In the genomic region with DNA sequence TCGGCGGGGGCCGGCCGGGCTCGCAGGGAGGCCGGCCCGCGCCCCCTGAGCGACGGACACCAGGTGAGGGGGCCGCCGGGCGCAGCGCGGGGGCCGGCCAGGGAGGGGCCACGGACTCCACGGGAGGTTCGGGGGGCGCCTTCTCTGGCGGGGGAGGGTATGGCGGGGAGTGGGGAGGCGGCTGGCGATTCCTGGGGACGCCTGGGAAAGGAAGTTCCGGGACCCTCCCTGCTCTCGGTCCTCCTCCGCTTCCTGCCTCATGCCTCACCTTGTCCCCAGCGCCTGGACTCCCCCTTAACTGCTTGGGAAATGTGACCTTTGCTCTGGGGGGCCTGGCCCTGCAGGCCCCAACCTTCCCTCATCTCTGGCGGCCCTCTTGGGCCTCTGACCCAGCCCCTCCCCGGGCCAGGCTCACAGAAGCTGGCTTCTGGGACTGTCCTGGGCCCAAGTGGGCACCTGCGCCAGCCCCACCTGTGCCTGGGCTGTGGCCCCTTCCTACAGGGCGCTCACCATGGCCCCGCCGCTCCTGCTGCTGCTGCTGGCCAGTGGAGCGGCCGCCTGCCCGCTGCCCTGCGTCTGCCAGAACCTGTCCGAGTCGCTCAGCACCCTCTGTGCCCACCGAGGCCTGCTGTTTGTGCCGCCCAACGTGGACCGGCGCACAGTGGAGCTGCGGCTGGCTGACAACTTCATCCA, we compare ENCODE assay signal across 9 cellular contexts. TPM values are rescaled to one million over a fixed set of nuclear protein-coding genes. Genes with fewer than 3 reads are reported as not detected.
A peak's percentile ranks its signal among the peaks of the same experiment; 100 is the strongest.
DNase-seq lines count a peak whose midpoint lies in the region; ATAC-seq and TF ChIP-seq lines count a peak whose summit lies in the region.
"Had no signal": no experiment of that assay in that cellular context is flagged by ENCODE, and none has a peak within 500 bp of the region (broad histone marks: within the 10 kb centered on the region; RNA-seq: fewer than 3 reads in every experiment).

No MANE protein-coding gene starts in this region.

- H3K36me3 Mint-ChIP-seq in HFFc6 (ENCODE audit: low read depth), result no peaks in the 10 kb centered on the region
- H3K36me3 Mint-ChIP-seq in activated naive CD8-positive, alpha-beta T cell treated with anti-CD3 and anti-CD28 coated beads for 36 hours, result peaks cover 2% of the 10 kb centered on the region

- H3K4me1 Mint-ChIP-seq in HFFc6 (ENCODE audit: low read depth), result peaks cover 7% of the 10 kb centered on the region
- H3K4me1 Mint-ChIP-seq in activated naive CD8-positive, alpha-beta T cell treated with anti-CD3 and anti-CD28 coated beads for 36 hours, result peaks cover 2% of the 10 kb centered on the region

- H3K9me3 ChIP-seq in BLaER1 treated with 17β-estradiol and CSF1 and Interleukin-3, amounts not matched to agents 10 nM and 100 nM (replicated peaks in 1 of 11), result no peaks in the 10 kb centered on the region
- no peaks in the 10 kb centered on the region for H3K9me3 ChIP-seq in right lobe of liver
- H3K9me3 ChIP-seq in aorta (ENCODE audit: control insufficient read depth, low read length), result no peaks in the 10 kb centered on the region

- H3K9ac ChIP-seq in BLaER1 treated with 17β-estradiol and CSF1 and Interleukin-3, amounts not matched to agents 10 nM and 100 nM, result peak overlapping the region; percentile 89 to 100 (median 98)
- H3K9ac ChIP-seq: parathyroid adenoma had no signal

- no peak for DNase-seq in HFFc6
- DNase-seq in activated naive CD8-positive, alpha-beta T cell treated with anti-CD3 and anti-CD28 coated beads for 36 hours, result no peak
- DNase-seq in right lobe of liver, result peak in 2 of 3 donors; percentile 27 to 55
- DNase-seq in aorta, result no peak
- DNase-seq in NK-92 treated with Interleukin-12 subunit alpha and Interleukin-12 subunit beta, amount 100 ng/mL, for 24 hours (lab: John Stamatoyannopoulos, UW), result no peak
- DNase-seq in SKM-1 treated with dmso at 0.1 percent for 144 hours (lab: John Stamatoyannopoulos, UW; ENCODE audit: unreplicated experiment), result no peak

- H3K4me2 ChIP-seq in BLaER1 treated with 17β-estradiol and CSF1 and Interleukin-3, amounts not matched to agents 10 nM and 100 nM, result peak overlapping the region; percentile 86 to 100 (median 98)

- H3K27ac Mint-ChIP-seq in HFFc6, result peak overlapping the region; percentile 69
- peak overlapping the region; percentile 82 for H3K27ac Mint-ChIP-seq in activated naive CD8-positive, alpha-beta T cell treated with anti-CD3 and anti-CD28 coated beads for 36 hours

- peaks cover 16 to 46% (median 38%) of the 10 kb centered on the region in 11 experiments; a peak in 21 of 22 replicates for H3K36me3 ChIP-seq in BLaER1 treated with 17β-estradiol and CSF1 and Interleukin-3, amounts not matched to agents 10 nM and 100 nM
- H3K36me3 ChIP-seq in right lobe of liver, result peaks cover 0 to 25% (median 6%) of the 10 kb centered on the region in 4 donors
- H3K36me3 ChIP-seq in aorta (ENCODE audit: control insufficient read depth in 1 of 2, insufficient read depth in 2 of 2, low read length in 1 of 2), result no peaks in the 10 kb centered on the region

- H3K27me3 ChIP-seq in BLaER1 treated with 17β-estradiol and CSF1 and Interleukin-3, amounts not matched to agents 10 nM and 100 nM, result no peaks in the 10 kb centered on the region
- H3K27me3 ChIP-seq in right lobe of liver (no peaks in the 10 kb centered on the region), aorta (ENCODE audit: control insufficient read depth in 1 of 2, insufficient read depth in 2 of 2, low read length in 1 of 2) (no peaks in the 10 kb centered on the region)

- peak overlapping the region; percentile 87 for H3K4me3 Mint-ChIP-seq in HFFc6
- H3K4me3 Mint-ChIP-seq in activated naive CD8-positive, alpha-beta T cell treated with anti-CD3 and anti-CD28 coated beads for 36 hours, result peak overlapping the region; percentile 83

- TF ChIP-seq CTCF in HFFc6 (IDR thresholded peaks at IDR 0.05) (no peak), right lobe of liver (IDR thresholded peaks at IDR 0.05) (no peak)

- peaks cover 59 to 84% (median 74%) of the 10 kb centered on the region in 10 experiments for H3K4me1 ChIP-seq in BLaER1 treated with 17β-estradiol and CSF1 and Interleukin-3, amounts not matched to agents 10 nM and 100 nM
- peaks cover 0 to 9% (median 0%) of the 10 kb centered on the region in 4 donors for H3K4me1 ChIP-seq in right lobe of liver
- H3K4me1 ChIP-seq in aorta (ENCODE audit: control insufficient read depth in 1 of 2, insufficient read depth in 2 of 2, low read length in 2 of 2), result no peaks in the 10 kb centered on the region
- H3K4me1 ChIP-seq: parathyroid adenoma had no signal

- WGBS in right lobe of liver (ENCODE audit: insufficient coverage, low coverage, low lambda C conversion rate, missing lambda C conversion rate), result no CpG with 5 or more reads among the region's 47 CpGs
- WGBS in aorta, 2 donors, result 47 to 72% methylated on average over 24 to 47 of the region's 47 CpGs

- intact Hi-C loops in right lobe of liver (cut with DNase I) (loop anchor here in 1 of 2 donors (10.0 kb wide), 1 partner anchor 87 kb away; no protein-coding TSS in a partner anchor), aorta (cut with DNase I) (no loop called here)

- H3K4me3 ChIP-seq in BLaER1 treated with 17β-estradiol and CSF1 and Interleukin-3, amounts not matched to agents 10 nM and 100 nM, result peak overlapping the region; percentile 80 to 98 (median 91)
- H3K4me3 ChIP-seq in right lobe of liver, result peak overlapping the region in 1 of 3 donors; percentile 54
- peak overlapping the region; percentile 42 to 61 for H3K4me3 ChIP-seq in aorta (ENCODE audit: low read length in 2 of 2)

- H3K27ac ChIP-seq in BLaER1 treated with 17β-estradiol and CSF1 and Interleukin-3, amounts not matched to agents 10 nM and 100 nM, result peak overlapping the region; percentile 65 to 100 (median 99)
- no peak overlapping the region for H3K27ac ChIP-seq in right lobe of liver
- no peak overlapping the region for H3K27ac ChIP-seq in aorta (ENCODE audit: low read depth in 1 of 2, low read length in 2 of 2)
- H3K27ac ChIP-seq: parathyroid adenoma had no signal

- H4K20me1 ChIP-seq in BLaER1 treated with 17β-estradiol and CSF1 and Interleukin-3, amounts not matched to agents 10 nM and 100 nM, result peaks cover 13 to 50% (median 47%) of the 10 kb centered on the region in 11 experiments; a peak in 21 of 22 replicates

- H3K9me3 Mint-ChIP-seq in HFFc6, result no peaks in the 10 kb centered on the region
- no peaks in the 10 kb centered on the region for H3K9me3 Mint-ChIP-seq in activated naive CD8-positive, alpha-beta T cell treated with anti-CD3 and anti-CD28 coated beads for 36 hours

- no peak for TF ChIP-seq POLR2A in right lobe of liver (IDR thresholded peaks at IDR 0.05)

- ATAC-seq in right lobe of liver (peak in 1 of 4 donors; percentile 1), aorta (ENCODE audit: low FRiP score) (no peak), HG03439 (IDR thresholded peaks at IDR 0.05; ENCODE audit: unreplicated experiment) (no peak)

- H3K27me3 Mint-ChIP-seq in HFFc6 (ENCODE audit: insufficient read depth), result no peaks in the 10 kb centered on the region; the same call in none of the 2 replicates
- no peaks in the 10 kb centered on the region for H3K27me3 Mint-ChIP-seq in activated naive CD8-positive, alpha-beta T cell treated with anti-CD3 and anti-CD28 coated beads for 36 hours

RNA-seq across cellular contexts. Expression of a gene that starts 0.5 kb away (rescaled TPM):
- total RNA-seq in HFFc6 (2021; fragmentation: NEBNext Ultra II Directional; extraction: Animal tissue kit (Norgen Biotek cat#: 25700)), result 10 to 100 TPM; 30.3 to 43.4 (median 34.6) TPM
- total RNA-seq in activated naive CD8-positive, alpha-beta T cell treated with anti-CD3 and anti-CD28 coated beads for 36 hours, result 10 to 100 TPM; 36.3 to 37.8 TPM
- total RNA-seq in right lobe of liver (1 to 10 TPM in 3 of 6 experiments, under 1 TPM in 3; 0.48 to 4.7 (median 1.1) TPM), aorta (10 to 100 TPM in 1 of 2 donors, 1 to 10 TPM in 1; 7.3 to 12.4 TPM)
- polyA plus RNA-seq in aorta, result 10 to 100 TPM in 1 of 2 donors, 1 to 10 TPM in 1; 4.4 to 13.8 TPM

RNA-seq across cellular contexts. Expression of a gene that starts 14.1 kb away (rescaled TPM):
- total RNA-seq in HFFc6 (2021; fragmentation: NEBNext Ultra II Directional; extraction: Animal tissue kit (Norgen Biotek cat#: 25700)), result 10 to 100 TPM; 13.7 to 18.5 (median 16.3) TPM
- total RNA-seq in activated naive CD8-positive, alpha-beta T cell treated with anti-CD3 and anti-CD28 coated beads for 36 hours, result 10 to 100 TPM; 26.8 to 31.1 TPM
- 1 to 10 TPM; 3.1 to 7.7 (median 4.5) TPM for total RNA-seq in right lobe of liver
- 10 to 100 TPM; 11.7 to 14.6 TPM for total RNA-seq in aorta
- 10 to 100 TPM; 14.5 to 23.5 TPM for polyA plus RNA-seq in aorta

Comparison
In these comparisons a context has a peak if more than half of its experiments do, and no peak if none do; other contexts are left out.
1. H3K27ac ChIP-seq: peak in BLaER1 treated with 17β-estradiol and CSF1 and Interleukin-3, amounts not matched to agents 10 nM and 100 nM (11 of 11); none in right lobe of liver (0 of 3) and aorta (0 of 2).
2. DNase-seq: peak in right lobe of liver (2 of 3); none in HFFc6 (single experiment), activated naive CD8-positive, alpha-beta T cell treated with anti-CD3 and anti-CD28 coated beads for 36 hours (single experiment), aorta (0 of 2), NK-92 treated with Interleukin-12 subunit alpha and Interleukin-12 subunit beta, amount 100 ng/mL, for 24 hours (single experiment) and SKM-1 treated with dmso at 0.1 percent for 144 hours (single experiment).